8 cellular contexts compared by ENCODE assay signal in the genomic region with DNA sequence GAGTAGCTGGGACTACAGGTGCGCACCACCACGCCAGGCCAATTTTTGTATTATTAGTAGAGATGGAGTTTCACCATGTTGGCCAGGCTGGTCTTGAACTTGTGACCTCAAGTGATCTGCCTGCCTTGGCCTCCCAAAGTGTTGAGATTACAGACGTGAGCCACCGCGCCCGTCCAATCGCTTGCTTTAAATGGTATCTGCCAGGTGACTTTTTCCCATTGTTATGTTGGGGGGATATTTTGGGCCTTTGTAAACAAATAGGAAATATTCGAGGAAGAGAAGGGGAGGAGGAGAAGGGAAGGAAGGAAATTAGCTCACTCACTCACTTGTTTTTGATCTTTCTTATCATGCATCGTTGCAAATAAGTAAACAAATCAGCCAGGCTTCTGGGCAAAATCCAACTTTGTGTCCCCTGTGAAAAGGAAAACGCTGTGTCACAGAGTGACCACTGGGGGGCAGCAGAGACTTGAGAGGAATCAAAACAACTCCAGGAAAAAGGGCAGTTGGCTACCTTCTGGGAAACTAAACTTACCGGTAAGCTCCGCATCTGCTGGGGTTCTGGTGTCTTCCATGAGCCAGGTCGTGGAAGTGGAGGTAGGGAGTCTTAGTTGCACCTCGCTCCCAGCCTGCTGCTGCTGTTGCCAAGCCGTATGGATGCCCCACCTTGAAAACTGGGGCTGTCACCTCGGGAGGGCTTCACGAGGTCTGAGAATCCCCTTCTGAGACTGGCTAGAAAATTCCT. TPM values are rescaled to one million over a fixed set of nuclear protein-coding genes. Genes with fewer than 3 reads are reported as not detected.
DNase-seq lines count a peak whose midpoint lies in the region; ATAC-seq, FAIRE-seq and TF ChIP-seq lines count a peak whose summit lies in the region.

No MANE protein-coding gene starts in this region.

- intact Hi-C loops in adrenal gland (cut with DNase I) (loop anchor here (2.0 to 5.0 kb wide), 2 partner anchors 35 to 36 kb away; no protein-coding TSS in a partner anchor), left ventricle myocardium superior (cut with micrococcal nuclease) (loop anchor here (2.0 kb wide), 1 partner anchor 36 kb away; no protein-coding TSS in a partner anchor)

- 13 to 27% (median 23%) methylated on average over 12 to 17 of the region's 17 CpGs for WGBS in adrenal gland, 4 donors

- no peak for TF ChIP-seq POLR2A in adrenal gland (IDR thresholded peaks at IDR 0.05)

- peaks cover 0 to 10% of the 10 kb centered on the region in 2 donors for H3K4me1 ChIP-seq in adrenal gland (replicated peaks in 1 of 2)
- H3K4me1 ChIP-seq in rectal smooth muscle tissue (ENCODE audit: control insufficient read depth, insufficient read depth, low read length), result peaks cover 4% of the 10 kb centered on the region

- DNase-seq in GM03348 (ENCODE audit: low spot score), result peak; percentile 83
- peak; percentile 62 to 91 (median 65) for DNase-seq in NCI-H1417 (lab: John Stamatoyannopoulos, UW)
- peak; percentile 50 for DNase-seq in T follicular helper cell (ENCODE audit: low read depth)
- DNase-seq in adrenal gland, result peak; percentile 77 to 90 (median 81)
- peak; percentile 69 for DNase-seq in left ventricle myocardium superior
- DNase-seq in urothelium cell line (ENCODE audit: low spot score), result peak; percentile 62

- no peaks in the 10 kb centered on the region for H3K36me3 ChIP-seq in adrenal gland (replicated peaks in 1 of 2)
- H3K36me3 ChIP-seq in rectal smooth muscle tissue (ENCODE audit: control insufficient read depth, insufficient read depth, low read length), result no peaks in the 10 kb centered on the region

- no peak for FAIRE-seq in urothelium cell line (lab: Jason Lieb, UNC)

- H3K27me3 ChIP-seq in adrenal gland (no peaks in the 10 kb centered on the region), rectal smooth muscle tissue (ENCODE audit: control insufficient read depth, insufficient read depth, low read length) (no peaks in the 10 kb centered on the region)

- TF ChIP-seq CTCF in adrenal gland (IDR thresholded peaks at IDR 0.05), result peak; percentile 87 to 95 (median 94)

- H3K9me3 ChIP-seq in adrenal gland (replicated peaks in 1 of 3), result no peaks in the 10 kb centered on the region

- H3K4me3 ChIP-seq in adrenal gland, result peak overlapping the region in 1 of 4 donors; percentile 53
- H3K4me3 ChIP-seq in rectal smooth muscle tissue (ENCODE audit: low read length), result peak overlapping the region; percentile 59

- peak overlapping the region; percentile 32 for H3K9ac ChIP-seq in rectal smooth muscle tissue (ENCODE audit: low read length)

- no peak overlapping the region for H3K27ac ChIP-seq in adrenal gland
- no peak overlapping the region for H3K27ac ChIP-seq in rectal smooth muscle tissue (ENCODE audit: low read depth, low read length)

- peak; percentile 59 for ATAC-seq in left ventricle myocardium superior
- no peak for ATAC-seq in GM19455 (IDR thresholded peaks at IDR 0.05; ENCODE audit: unreplicated experiment)

RNA-seq across cellular contexts. Expression of gene RANBP3, which starts 9.3 kb away (rescaled TPM):
- total RNA-seq in adrenal gland (100 to 1,000 TPM in 2 of 8 donors, 10 to 100 TPM in 6; 70.0 to 179 (median 90.0) TPM), left ventricle myocardium superior (76.6 TPM)
- 100 to 1,000 TPM in 1 of 3 donors, 10 to 100 TPM in 2; 60.9 to 118 (median 62.3) TPM for polyA plus RNA-seq in adrenal gland
